Comparison of ENCODE assay signal across 9 cellular contexts in genomic region chr9:95515272-95516113, GRCh38. TPM values are rescaled to one million over a fixed set of nuclear protein-coding genes. Genes with fewer than 3 reads are reported as not detected.
A peak's percentile ranks its signal among the peaks of the same experiment; 100 is the strongest.
DNase-seq lines count a peak whose midpoint lies in the region; ATAC-seq, FAIRE-seq and TF ChIP-seq lines count a peak whose summit lies in the region.
"Had no signal": no experiment of that assay in that cellular context is flagged by ENCODE, and none has a peak within 500 bp of the region (broad histone marks: within the 10 kb centered on the region; RNA-seq: fewer than 3 reads in every experiment).

No MANE protein-coding gene starts in this region.

- peak overlapping the region; percentile 80 for H2BK15ac ChIP-seq in mesenchymal stem cell (ENCODE audit: low read depth, poor library complexity, severe bottlenecking)

- peak overlapping the region; percentile 32 for H3K4me3 ChIP-seq in bronchial epithelial cell (ENCODE audit: low read depth, low read length)
- H3K4me3 ChIP-seq in mesenchymal stem cell (ENCODE audit: insufficient read depth in 1 of 2, low read depth in 1 of 2, low read length in 2 of 2), result peak overlapping the region; percentile 64 to 76
- peak overlapping the region; percentile 37 to 79 (median 56) for H3K4me3 ChIP-seq in transverse colon

- H3K18ac ChIP-seq in mesenchymal stem cell (ENCODE audit: low read depth in 1 of 2, low read length in 2 of 2), result peak overlapping the region in 1 of 2 experiments; percentile 64

- no peak overlapping the region for H2BK12ac ChIP-seq in mesenchymal stem cell (ENCODE audit: low read length in 2 of 2)

- no peak for TF ChIP-seq CTCF in bronchial epithelial cell (IDR thresholded peaks at IDR 0.05; ENCODE audit: insufficient read depth, low read length, severe bottlenecking)
- no peak for TF ChIP-seq CTCF in transverse colon (IDR thresholded peaks at IDR 0.05)

- H3K4me1 ChIP-seq in mesenchymal stem cell (ENCODE audit: control insufficient read depth, insufficient read depth, low read depth, low read length) (peaks cover 19% of the 10 kb centered on the region), transverse colon (peaks cover 6 to 29% (median 20%) of the 10 kb centered on the region in 4 donors)

- peak overlapping the region; percentile 56 for H2AFZ ChIP-seq in mesenchymal stem cell (ENCODE audit: low read depth, low read length)

- H3K4me2 ChIP-seq in mesenchymal stem cell (ENCODE audit: low read length, poor library complexity, severe bottlenecking), result peak overlapping the region; percentile 98

- H3K27me3 ChIP-seq in bronchial epithelial cell (ENCODE audit: control insufficient read depth, insufficient read depth, low read length) (no peaks in the 10 kb centered on the region), mesenchymal stem cell (ENCODE audit: control insufficient read depth in 1 of 2, insufficient read depth in 1 of 2, low read length in 2 of 2) (peaks cover 0 to 28% of the 10 kb centered on the region in 2 experiments), transverse colon (peaks cover 17% of the 10 kb centered on the region)

- H3K9ac ChIP-seq in mesenchymal stem cell (ENCODE audit: low read length), result peak overlapping the region; percentile 11

- no peak overlapping the region for H2BK5ac ChIP-seq in mesenchymal stem cell (ENCODE audit: low read depth, low read length, poor library complexity, severe bottlenecking)

- peak overlapping the region; percentile 38 for H2BK120ac ChIP-seq in mesenchymal stem cell (ENCODE audit: low read depth, low read length)

- TF ChIP-seq POLR2A in transverse colon (IDR thresholded peaks at IDR 0.05), result no peak

- no peak overlapping the region for H3K27ac ChIP-seq in mesenchymal stem cell (ENCODE audit: low read length, poor library complexity, severe bottlenecking)
- peak overlapping the region; percentile 65 to 82 (median 70) for H3K27ac ChIP-seq in transverse colon

- H3K36me3 ChIP-seq in bronchial epithelial cell (ENCODE audit: control insufficient read depth, insufficient read depth, low read length), result no peaks in the 10 kb centered on the region
- H3K36me3 ChIP-seq in mesenchymal stem cell (ENCODE audit: control insufficient read depth in 1 of 2, insufficient read depth in 2 of 2, low read depth in 1 of 2, low read length in 2 of 2), result no peaks in the 10 kb centered on the region
- H3K36me3 ChIP-seq in transverse colon, result no peaks in the 10 kb centered on the region

- H3K9me3 ChIP-seq in mesenchymal stem cell (ENCODE audit: control insufficient read depth, low read length) (peaks cover 9% of the 10 kb centered on the region), transverse colon (no peaks in the 10 kb centered on the region)

- FAIRE-seq in bronchial epithelial cell (lab: Jason Lieb, UNC), result no peak

- H4K8ac ChIP-seq in mesenchymal stem cell (ENCODE audit: low read length), result no peak overlapping the region

- peak overlapping the region in 1 of 2 experiments; percentile 56 for H3K4ac ChIP-seq in mesenchymal stem cell (ENCODE audit: low read depth in 1 of 2, low read length in 2 of 2)

- in situ Hi-C loops in transverse colon (cut with MboI; ENCODE audit: low pct_ligation_motif_present in 1 of 4, low pct_unique_long_range_greater_than_20kb in 1 of 4, low sequenced_read_pairs in 3 of 4), result loop anchor here in 2 of 4 donors (10.0 to 25.0 kb wide), 2 partner anchors 203 to 359 kb away; partner anchors contain the start of genes ERCC6L2 (in 1 of the 2) and FANCC (in 1 of the 2)

- H3K79me1 ChIP-seq in mesenchymal stem cell (replicated peaks; ENCODE audit: low read length, poor library complexity, severe bottlenecking), result peaks cover 6% of the 10 kb centered on the region

- DNase-seq in NCI-H1436 (lab: John Stamatoyannopoulos, UW), result peak; percentile 12
- no peak for DNase-seq in NCI-H1436 treated with DMSO at 0.1 percent for 48 hours (lab: John Stamatoyannopoulos, UW)
- DNase-seq in RKO (ENCODE audit: low spot score), result peak; percentile 63
- DNase-seq in bronchial epithelial cell (ENCODE audit: low read depth), result no peak
- peak; percentile 11 for DNase-seq in mesenchymal stem cell
- peak; percentile 37 for DNase-seq in transverse colon
- DNase-seq in left lobe of liver (ENCODE audit: low spot score), result no peak
- DNase-seq: DND-41 had no signal

- H3K23ac ChIP-seq in mesenchymal stem cell (ENCODE audit: low read length in 2 of 2), result peak overlapping the region in 1 of 2 experiments; percentile 97

- H4K91ac ChIP-seq in mesenchymal stem cell (ENCODE audit: low read length), result peak overlapping the region; percentile 7

- 11% methylated on average over 28 of the region's 48 CpGs for WGBS in mesenchymal stem cell
- whole genome bisulfite sequencing in transverse colon (ENCODE audit: low coverage in 1 of 2), 2 donors, result 18 to 60% methylated on average over 2 to 32 of the region's 48 CpGs

- no peak for ATAC-seq in GM18502 (IDR thresholded peaks at IDR 0.05; ENCODE audit: poor library complexity, unreplicated experiment)
- no peak for ATAC-seq in left lobe of liver

- no peak for TF ChIP-seq EP300 in transverse colon (IDR thresholded peaks at IDR 0.05; ENCODE audit: low read depth)

- intact Hi-C loops in transverse colon (cut with DNase I; ENCODE audit: low total_unique reads), result loop anchor here (10.0 kb wide), 1 partner anchor 201 kb away; the partner anchor contains the start of gene FANCC

- H3K14ac ChIP-seq in mesenchymal stem cell (ENCODE audit: low read length in 2 of 2), result peak overlapping the region in 1 of 2 experiments; percentile 75

- H2AK5ac ChIP-seq in mesenchymal stem cell (ENCODE audit: low read length, severe bottlenecking), result no peak overlapping the region

RNA-seq across cellular contexts. Expression of gene PTCH1, which starts 1.3 kb away (rescaled TPM):
- total RNA-seq in bronchial epithelial cell (0.64 and 1.6 TPM in 2 replicates), transverse colon (10 to 100 TPM; 12.3 to 50.9 (median 26.4) TPM), left lobe of liver (7.0 TPM)
- 8.7 TPM for polyA plus RNA-seq in mesenchymal stem cell (2013, experiment 1 of 2)
- 9.5 TPM for polyA plus RNA-seq in mesenchymal stem cell (2013, experiment 2 of 2)

Comparison
In these comparisons a context has a peak if more than half of its experiments do, and no peak if none do; other contexts are left out.
1. DNase-seq: peak in NCI-H1436 (single experiment), RKO (single experiment), mesenchymal stem cell (single experiment) and transverse colon (single experiment); none in NCI-H1436 treated with DMSO at 0.1 percent for 48 hours (single experiment), bronchial epithelial cell (single experiment) and left lobe of liver (single experiment).
2. Peak in every context shown above with its lines, with median percentiles within 50 percentile points of each other: H3K4me3 ChIP-seq.